In genomic region chr4:8168832-8169598, GRCh38 we compare ENCODE assay signal across 26 cellular contexts. TPM values are rescaled to one million over a fixed set of nuclear protein-coding genes. Genes with fewer than 3 reads are reported as not detected.
"Had no signal": no experiment of that assay in that cellular context is flagged by ENCODE, and none has a peak within 500 bp of the region (broad histone marks: within the 10 kb centered on the region; RNA-seq: fewer than 3 reads in every experiment).

No MANE protein-coding gene starts in this region.

- H3K27me3 Mint-ChIP-seq: naive B cell had no signal

- H3K27ac Mint-ChIP-seq: mesothelial cell of epicardium; naive B cell; natural killer cell treated with Interleukin-12 subunit alpha and Interleukin-12 subunit beta and Interleukin-15 and Interleukin-18, amount 100 ng/mL, for 72 hours had no signal

- H3K9me3 Mint-ChIP-seq: mesothelial cell of epicardium; natural killer cell treated with Interleukin-12 subunit alpha and Interleukin-12 subunit beta and Interleukin-15 and Interleukin-18, amount 100 ng/mL, for 72 hours; neural crest cell had no signal

- H3K4me3 ChIP-seq: coronary artery, heart left ventricle, hepatocyte, left lung, mucosa of descending colon, prostate gland, smooth muscle cell, suprapubic skin, transverse colon, upper lobe of right lung, uterus had no signal

- H3K4me1 ChIP-seq: prostate gland, transverse colon, upper lobe of right lung, uterus had no signal

- ATAC-seq: heart left ventricle; left lung; mucosa of descending colon; natural killer cell treated with Interleukin-12 subunit alpha and Interleukin-12 subunit beta and Interleukin-15 and Interleukin-18, amount 100 ng/mL, for 72 hours; right cardiac atrium; stimulated activated naive CD8-positive, alpha-beta T cell treated with anti-CD3 and anti-CD28 coated beads, Interleukin-15, amount 100 ng/mL, for 72 hours; upper lobe of right lung had no signal

- H3K27ac ChIP-seq: coronary artery, hepatocyte, left lung, prostate gland, suprapubic skin, transverse colon, upper lobe of right lung, uterus had no signal

- H3K4me3 Mint-ChIP-seq: mesothelial cell of epicardium; naive B cell; natural killer cell treated with Interleukin-12 subunit alpha and Interleukin-12 subunit beta and Interleukin-15 and Interleukin-18, amount 100 ng/mL, for 72 hours; neural crest cell; stimulated activated naive CD8-positive, alpha-beta T cell treated with anti-CD3 and anti-CD28 coated beads, Interleukin-15, amount 100 ng/mL, for 72 hours had no signal

- H3K36me3 Mint-ChIP-seq: mesothelial cell of epicardium; naive B cell; natural killer cell treated with Interleukin-12 subunit alpha and Interleukin-12 subunit beta and Interleukin-15 and Interleukin-18, amount 100 ng/mL, for 72 hours had no signal

- H3K4me1 Mint-ChIP-seq: mesothelial cell of epicardium had no signal

- H3K27me3 ChIP-seq: heart left ventricle, hepatocyte, upper lobe of right lung, uterus had no signal

- DNase-seq: dermis blood vessel endothelial cell; effector memory CD4-positive, alpha-beta T cell; heart left ventricle; kidney; left lung; mesenchymal stem cell; mucosa of descending colon; naive B cell; right cardiac atrium; stimulated activated CD4-positive, alpha-beta T cell treated with anti-CD3 and anti-CD28 coated beads, Interleukin-12 subunit alpha, Interleukin-12 subunit beta, amount 100 ng/mL, for 4 hours; stimulated activated CD4-positive, alpha-beta T cell treated with anti-CD3 and anti-CD28 coated beads, Interleukin-1b, Interleukin-23, amount 100 ng/mL, for 48 hours; stimulated activated CD4-positive, alpha-beta T cell treated with anti-CD3 and anti-CD28 coated beads, Interleukin-4, amount 100 ng/mL, for 1 hour; stimulated activated CD8-positive, alpha-beta memory T cell treated with anti-CD3 and anti-CD28 coated beads, Interleukin-4, amount 100 ng/mL, for 48 hours; stimulated activated naive CD4-positive, alpha-beta T cell; stimulated activated naive CD8-positive, alpha-beta T cell treated with anti-CD3 and anti-CD28 coated beads, Interleukin-15, amount 100 ng/mL, for 72 hours; transverse colon; upper lobe of right lung; uterus had no signal

- H3K36me3 ChIP-seq: heart left ventricle, left lung, prostate gland, suprapubic skin, transverse colon, upper lobe of right lung, uterus had no signal

- H3K9me3 ChIP-seq: prostate gland, suprapubic skin, uterus had no signal

RNA-seq across cellular contexts. Expression of gene ABLIM2, which starts 10.4 kb away (rescaled TPM):
- total RNA-seq: smooth muscle cell had no signal
